ENCODE assay signal across 12 cellular contexts in genomic region chr4:107376293-107376692, GRCh38.
DNase-seq lines count a peak whose midpoint lies in the region; ATAC-seq and TF ChIP-seq lines count a peak whose summit lies in the region.
"Had no signal": no experiment of that assay in that cellular context is flagged by ENCODE, and none has a peak within 500 bp of the region (broad histone marks: within the 10 kb centered on the region; RNA-seq: fewer than 3 reads in every experiment).

No MANE protein-coding gene starts in this region.

- no peaks in the 10 kb centered on the region for H3K27me3 ChIP-seq in osteoblast (ENCODE audit: insufficient read depth, low read length)
- H3K27me3 ChIP-seq: BLaER1 had no signal

- TF ChIP-seq CTCF in HEK293 (tag by site-specific recombination; IDR thresholded peaks at IDR 0.05) (no peak), osteoblast (IDR thresholded peaks at IDR 0.05; ENCODE audit: extremely low read depth, low read depth, low read length) (no peak)

- H2AFZ ChIP-seq in osteoblast (ENCODE audit: low read length) = no peak overlapping the region

- H3K4me1 ChIP-seq in HEK293 (ENCODE audit: control insufficient read depth, insufficient read depth, low read length) (no peaks in the 10 kb centered on the region), osteoblast (ENCODE audit: insufficient read depth, low read length) (no peaks in the 10 kb centered on the region)
- H3K4me1 ChIP-seq: BLaER1 had no signal

- no peaks in the 10 kb centered on the region for H4K20me1 ChIP-seq in osteoblast (ENCODE audit: insufficient read depth, low read length)
- H4K20me1 ChIP-seq: BLaER1 had no signal

- CTCF ChIA-PET in HEK293 (lab: Yijun Ruan, JAX) = no interaction called here

- H3K4me3 ChIP-seq in HEK293 (ENCODE audit: low read depth, low read length) (no peak overlapping the region), osteoblast (ENCODE audit: insufficient read depth, low read length) (no peak overlapping the region)
- H3K4me3 ChIP-seq: BLaER1 had no signal

- POLR2A ChIA-PET in HEK293 (lab: Yijun Ruan, JAX) = no interaction called here

- H3K27ac ChIP-seq in HEK293 (ENCODE audit: extremely low read depth, low read depth, low read length) = no peak overlapping the region
- no peak overlapping the region for H3K27ac ChIP-seq in osteoblast (ENCODE audit: low read depth, low read length)
- H3K27ac ChIP-seq: 22Rv1, BLaER1 had no signal

- H3K36me3 ChIP-seq in HEK293 (ENCODE audit: control insufficient read depth in 2 of 2, insufficient read depth in 1 of 2, low read length in 2 of 2) = no peaks in the 10 kb centered on the region
- no peaks in the 10 kb centered on the region for H3K36me3 ChIP-seq in osteoblast (ENCODE audit: insufficient read depth, low read length)
- H3K36me3 ChIP-seq: BLaER1 had no signal

- no peak overlapping the region for H3K4me2 ChIP-seq in osteoblast (ENCODE audit: insufficient read depth, low read length)
- H3K4me2 ChIP-seq: BLaER1 had no signal

- H3K79me2 ChIP-seq in osteoblast (ENCODE audit: insufficient read depth, low read length) = no peaks in the 10 kb centered on the region

- H3K9me3 ChIP-seq in HEK293 (ENCODE audit: control insufficient read depth, insufficient read depth, low read depth, low read length) = no peaks in the 10 kb centered on the region
- H3K9me3 ChIP-seq in osteoblast (ENCODE audit: low read depth, low read length) = no peaks in the 10 kb centered on the region
- H3K9me3 ChIP-seq: BLaER1 had no signal

- DNase-seq in NCI-H1105 treated with DMSO at 0.1 percent for 48 hours (lab: John Stamatoyannopoulos, UW) = peak; percentile 11
- DNase-seq in NCI-H1105 (lab: John Stamatoyannopoulos, UW) = no peak
- DNase-seq in NCI-H748 treated with DMSO at 0.1 percent for 48 hours (lab: John Stamatoyannopoulos, UW) = peak; percentile 66
- peak; percentile 38 for DNase-seq in osteoblast (ENCODE audit: insufficient read length, low spot score, missing footprints)
- no peak for DNase-seq in NOMO-1 (lab: John Stamatoyannopoulos, UW; ENCODE audit: unreplicated experiment in 2 of 2)
- no peak for DNase-seq in stimulated activated naive CD8-positive, alpha-beta T cell treated with anti-CD3 and anti-CD28 coated beads, Interleukin-15, Interleukin-2, amounts not matched to agents 100 U/mL and 50 U/mL, for 24 hours
- DNase-seq in DMS153 (lab: John Stamatoyannopoulos, UW) = no peak
- DNase-seq: AML-193, HCEC 1CT had no signal

- ATAC-seq in stimulated activated naive CD8-positive, alpha-beta T cell treated with anti-CD3 and anti-CD28 coated beads, Interleukin-15, Interleukin-2, amounts not matched to agents 100 U/mL and 50 U/mL, for 24 hours = no peak

TF ChIP-seq in HEK293, 187 proteins besides CTCF, POLR2A, EP300 and RAD21 (continues in another document):
- TF ChIP-seq ZNF433 (tag by site-specific recombination; IDR thresholded peaks at IDR 0.05; ENCODE audit: low read depth) (no peak), ZNF510 (tag by site-specific recombination; IDR thresholded peaks at IDR 0.05; ENCODE audit: insufficient replicate concordance) (no peak), GLIS1 (tag by site-specific recombination; IDR thresholded peaks at IDR 0.05) (no peak), PRDM1 (tag by site-specific recombination; IDR thresholded peaks at IDR 0.05) (no peak), PRDM4 (tag by site-specific recombination; IDR thresholded peaks at IDR 0.05) (peak; percentile 39; the same call in 1 of the 2 replicates), ZNF148 (tag by site-specific recombination; IDR thresholded peaks at IDR 0.05; ENCODE audit: borderline replicate concordance) (no peak), ZNF513 (tag by site-specific recombination; IDR thresholded peaks at IDR 0.05) (no peak), SP3 (tag by site-specific recombination; IDR thresholded peaks at IDR 0.05) (no peak), EGR2 (tag by site-specific recombination; IDR thresholded peaks at IDR 0.05; ENCODE audit: low read depth) (no peak), KLF7 (tag by site-specific recombination; IDR thresholded peaks at IDR 0.05; ENCODE audit: borderline replicate concordance) (no peak)

Comparison
In these comparisons a context has a peak if more than half of its experiments do, and no peak if none do; other contexts are left out.
1. DNase-seq: peak in NCI-H1105 treated with DMSO at 0.1 percent for 48 hours (single experiment), NCI-H748 treated with DMSO at 0.1 percent for 48 hours (single experiment) and osteoblast (single experiment); none in NCI-H1105 (single experiment), NOMO-1 (0 of 2), stimulated activated naive CD8-positive, alpha-beta T cell treated with anti-CD3 and anti-CD28 coated beads, Interleukin-15, Interleukin-2, amounts not matched to agents 100 U/mL and 50 U/mL, for 24 hours (single experiment) and DMS153 (single experiment).